Comparison of ENCODE assay signal across 19 cellular contexts in the genomic region with DNA sequence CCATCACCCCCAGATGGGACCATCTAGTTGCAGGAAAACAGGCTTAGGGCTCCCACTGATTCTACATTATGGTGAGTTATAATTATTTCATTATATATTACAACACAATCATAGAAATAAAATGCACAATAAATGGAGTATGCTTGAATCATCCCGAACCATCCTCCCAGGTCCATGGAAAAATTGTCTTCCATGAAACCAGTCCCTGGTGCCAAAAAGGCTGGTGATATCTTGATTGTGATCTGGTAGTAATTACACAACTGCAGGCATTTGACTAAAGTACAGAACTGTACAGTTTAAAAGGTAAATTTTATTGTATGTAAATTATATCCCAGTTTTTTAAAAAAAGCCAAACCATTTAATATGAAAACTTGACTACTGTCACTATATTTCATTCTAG. TPM values are rescaled to one million over a fixed set of nuclear protein-coding genes. Genes with fewer than 3 reads are reported as not detected.
"Had no signal": no experiment of that assay in that cellular context is flagged by ENCODE, and none has a peak within 500 bp of the region (broad histone marks: within the 10 kb centered on the region; RNA-seq: fewer than 3 reads in every experiment).

No MANE protein-coding gene starts in this region.

- H3K9me3 Mint-ChIP-seq: activated naive CD8-positive, alpha-beta T cell treated with anti-CD3 and anti-CD28 coated beads for 36 hours; activated T-helper 1 cell treated with anti-CD3 and anti-CD28 coated beads, Interleukin-12 subunit alpha, Interleukin-12 subunit beta, Interleukin-2, Interleukin-4 antibody, amounts not matched to agents 30 ng/mL and 10 ng/mL and 1 ng/mL, durations not matched to agents 14 hours and 24 hours and 36 hours; brain; neural progenitor cell; type B pancreatic cell had no signal

- ATAC-seq: gastroesophageal sphincter, heart right ventricle, left colon had no signal

- H3K9me3 ChIP-seq: gastroesophageal sphincter, heart right ventricle had no signal

- H3K4me3 Mint-ChIP-seq: activated naive CD8-positive, alpha-beta T cell treated with anti-CD3 and anti-CD28 coated beads for 36 hours; activated T-helper 1 cell treated with anti-CD3 and anti-CD28 coated beads, Interleukin-12 subunit alpha, Interleukin-12 subunit beta, Interleukin-2, Interleukin-4 antibody, amounts not matched to agents 30 ng/mL and 10 ng/mL and 1 ng/mL, durations not matched to agents 14 hours and 24 hours and 36 hours; neural progenitor cell; type B pancreatic cell had no signal

- H3K27me3 Mint-ChIP-seq: activated naive CD8-positive, alpha-beta T cell treated with anti-CD3 and anti-CD28 coated beads for 36 hours; brain; type B pancreatic cell had no signal

- H3K36me3 ChIP-seq: neural progenitor cell had no signal

- H2AFZ ChIP-seq: neural progenitor cell had no signal

- H3K27ac ChIP-seq: coronary artery, heart right ventricle, neural progenitor cell had no signal

- H3K27me3 ChIP-seq: gastroesophageal sphincter, heart right ventricle, neural progenitor cell had no signal

- H3K27ac Mint-ChIP-seq: activated naive CD8-positive, alpha-beta T cell treated with anti-CD3 and anti-CD28 coated beads for 36 hours; activated T-helper 1 cell treated with anti-CD3 and anti-CD28 coated beads, Interleukin-12 subunit alpha, Interleukin-12 subunit beta, Interleukin-2, Interleukin-4 antibody, amounts not matched to agents 30 ng/mL and 10 ng/mL and 1 ng/mL, durations not matched to agents 14 hours and 24 hours and 36 hours; neural progenitor cell; type B pancreatic cell had no signal

- DNase-seq: activated CD4-positive, CD25-positive, alpha-beta regulatory T cell treated with anti-CD3 and anti-CD28 coated beads, Interleukin-2, amount 50 U/mL, for 72 hours; activated naive CD8-positive, alpha-beta T cell treated with anti-CD3 and anti-CD28 coated beads for 36 hours; central memory CD4-positive, alpha-beta T cell; effector CD4-positive, alpha-beta T cell; heart right ventricle; left colon; retina; small intestine; stimulated activated CD4-positive, alpha-beta T cell treated with anti-CD3 and anti-CD28 coated beads, Interleukin-4, amount 100 ng/mL, for 24 hours; stimulated activated naive CD4-positive, alpha-beta T cell treated with Interleukin-2 at 50 U/mL for 16 hours; T1000 had no signal

- H3K4me3 ChIP-seq: coronary artery, gastroesophageal sphincter, heart right ventricle, lung, neural progenitor cell had no signal

- H3K4me2 ChIP-seq: neural progenitor cell had no signal

- H3K9ac ChIP-seq: neural progenitor cell had no signal

RNA-seq across cellular contexts. Expression of a gene that starts 24.1 kb away (rescaled TPM):
- total RNA-seq: activated CD8-positive, alpha-beta memory T cell treated with anti-CD3 and anti-CD28 coated beads for 36 hours; activated naive CD8-positive, alpha-beta T cell treated with anti-CD3 and anti-CD28 coated beads for 36 hours; activated T-helper 1 cell treated with anti-CD3 and anti-CD28 coated beads, Interleukin-12 subunit alpha, Interleukin-12 subunit beta, Interleukin-2, Interleukin-4 antibody, amounts not matched to agents 30 ng/mL and 10 ng/mL and 1 ng/mL, durations not matched to agents 14 hours and 24 hours and 36 hours had no signal
